Comparison of ENCODE assay signal across 13 cellular contexts in the genomic region with DNA sequence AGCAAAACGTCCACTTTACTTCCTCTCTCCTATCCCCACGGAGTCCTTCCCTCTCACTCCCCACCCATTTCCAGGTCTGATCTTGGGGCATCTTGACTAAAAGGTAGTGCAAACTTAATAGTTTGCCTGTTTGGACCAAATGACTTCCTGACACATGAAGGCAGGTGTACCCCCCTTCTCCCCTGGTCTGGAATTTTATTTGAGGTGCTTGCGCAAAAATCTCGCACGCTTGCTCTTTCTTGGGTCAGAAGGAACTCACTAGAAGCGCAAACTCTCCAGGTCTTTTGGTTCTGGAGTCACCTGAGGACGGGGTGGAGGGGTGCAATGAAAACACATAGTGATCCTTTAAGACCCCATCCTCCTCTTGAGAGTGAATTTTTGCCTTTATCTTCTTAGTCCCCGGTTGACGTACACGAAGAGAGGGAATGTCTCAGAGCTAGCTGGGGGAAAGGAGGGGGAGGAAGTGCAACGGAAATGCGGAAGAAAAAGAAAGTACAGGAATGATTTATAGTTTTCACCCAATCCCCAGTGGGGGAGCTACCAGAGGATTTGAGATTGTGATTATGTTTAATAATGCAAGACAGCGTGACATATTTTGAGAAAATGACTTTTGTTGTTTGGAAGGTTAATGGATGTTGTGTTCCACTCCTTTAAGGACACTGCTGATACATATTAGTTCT. TPM values are rescaled to one million over a fixed set of nuclear protein-coding genes. Genes with fewer than 3 reads are reported as not detected.
DNase-seq lines count a peak whose midpoint lies in the region; ATAC-seq, FAIRE-seq and TF ChIP-seq lines count a peak whose summit lies in the region.
"Had no signal": no experiment of that assay in that cellular context is flagged by ENCODE, and none has a peak within 500 bp of the region (broad histone marks: within the 10 kb centered on the region; RNA-seq: fewer than 3 reads in every experiment).

No MANE protein-coding gene starts in this region.

- peak; percentile 60 for DNase-seq in cerebellar cortex (ENCODE audit: low spot score)
- no peak for DNase-seq in keratinocyte (ENCODE audit: low read depth, low spot score)
- no peak for DNase-seq in MM.1S
- no peak for DNase-seq in T-helper 2 cell
- DNase-seq in effector CD8-positive, alpha-beta T cell (lab: John Stamatoyannopoulos, UW), result no peak
- DNase-seq: activated CD4-positive, alpha-beta T cell treated with anti-CD3 and anti-CD28 coated beads for 36 hours; left cardiac atrium; thyroid gland had no signal

- FAIRE-seq in keratinocyte (lab: Jason Lieb, UNC), result no peak
- FAIRE-seq: bronchial epithelial cell, RCC 7860 had no signal

- H3K27ac ChIP-seq in HUES6 (ENCODE audit: low read depth, low read length) (no peak overlapping the region), keratinocyte (ENCODE audit: control insufficient read depth, insufficient read depth, low read length) (no peak overlapping the region), subcutaneous abdominal adipose tissue (ENCODE audit: low read depth, low read length) (no peak overlapping the region), MM.1S (ENCODE audit: low read length) (no peak overlapping the region)
- H3K27ac ChIP-seq: thyroid gland had no signal

- no peaks in the 10 kb centered on the region for H3K79me2 ChIP-seq in keratinocyte (ENCODE audit: control insufficient read depth, insufficient read depth, low read length)
- no peaks in the 10 kb centered on the region for H3K79me2 ChIP-seq in MM.1S (ENCODE audit: low read length)

- H3K9me1 ChIP-seq in keratinocyte (ENCODE audit: control insufficient read depth, extremely low read depth, insufficient read depth, low read length), result no peaks in the 10 kb centered on the region

- no peaks in the 10 kb centered on the region for H3K9me2 ChIP-seq in MM.1S (replicated peaks; ENCODE audit: insufficient read depth, low read length)

- no peak for TF ChIP-seq CTCF in keratinocyte (optimal IDR thresholded peaks at IDR 0.05 in 1 of 3, IDR thresholded peaks at IDR 0.05 in 1 of 3, conservative IDR thresholded peaks at IDR 0.05 in 1 of 3; ENCODE audit: extremely low read depth in 1 of 3, insufficient read depth in 2 of 3, low read length in 3 of 3)
- TF ChIP-seq CTCF in MM.1S (IDR thresholded peaks at IDR 0.05; ENCODE audit: low read length), result no peak

- H3K4me3 ChIP-seq in HUES6 (ENCODE audit: low read depth, low read length), result peak overlapping the region; percentile 62
- no peak overlapping the region for H3K4me3 ChIP-seq in keratinocyte (ENCODE audit: control insufficient read depth in 2 of 3, extremely low read depth in 1 of 3, insufficient read depth in 2 of 3, low read depth in 1 of 3, low read length in 3 of 3)
- H3K4me3 ChIP-seq in subcutaneous abdominal adipose tissue (ENCODE audit: low read depth in 1 of 5, low read length in 5 of 5), result peak overlapping the region in 4 of 5 donors; percentile 47 to 54 (median 50)
- H3K4me3 ChIP-seq in MM.1S (ENCODE audit: low read length), result no peak overlapping the region

- no peaks in the 10 kb centered on the region for H4K20me1 ChIP-seq in keratinocyte (ENCODE audit: control insufficient read depth, extremely low read depth, insufficient read depth, low read length)
- no peaks in the 10 kb centered on the region for H4K20me1 ChIP-seq in MM.1S (ENCODE audit: insufficient read depth, low read length)

- H3K9ac ChIP-seq in HUES6 (ENCODE audit: low read length) (peak overlapping the region; percentile 9), keratinocyte (ENCODE audit: control insufficient read depth, extremely low read depth, insufficient read depth, low read length) (no peak overlapping the region), subcutaneous abdominal adipose tissue (ENCODE audit: low read length in 5 of 5) (peak overlapping the region in 1 of 5 donors; percentile 9), MM.1S (ENCODE audit: low read length) (no peak overlapping the region)

- H3K27me3 ChIP-seq in HUES6 (ENCODE audit: control insufficient read depth, insufficient read depth, low read length) (peaks cover 59% of the 10 kb centered on the region), keratinocyte (ENCODE audit: control insufficient read depth, extremely low read depth, insufficient read depth, low read length) (peaks cover 16% of the 10 kb centered on the region), subcutaneous abdominal adipose tissue (ENCODE audit: control insufficient read depth in 5 of 5, insufficient read depth in 4 of 5, low read length in 5 of 5) (peaks cover 0 to 14% (median 4%) of the 10 kb centered on the region in 5 donors), MM.1S (replicated peaks; ENCODE audit: insufficient read depth, low read length) (no peaks in the 10 kb centered on the region)
- H3K27me3 ChIP-seq: thyroid gland had no signal

- H3F3A ChIP-seq in MM.1S (ENCODE audit: insufficient read depth, low read length), result no peaks in the 10 kb centered on the region

- peak overlapping the region; percentile 49 for H2AFZ ChIP-seq in keratinocyte (ENCODE audit: control insufficient read depth, low read length)
- H2AFZ ChIP-seq in MM.1S (ENCODE audit: low read length), result no peak overlapping the region

- dilution Hi-C loops in keratinocyte (cut with MboI; ENCODE audit: extremely low pct_ligation_motif_present, low sequenced_read_pairs), result no loop called here

- H3K4me2 ChIP-seq in keratinocyte (ENCODE audit: control insufficient read depth, extremely low read depth, insufficient read depth, low read depth, low read length) (peak overlapping the region; percentile 27), MM.1S (ENCODE audit: low read depth, low read length) (no peak overlapping the region)

- H3K9me3 ChIP-seq in HUES6 (ENCODE audit: control insufficient read depth, insufficient read depth, low read depth, low read length) (no peaks in the 10 kb centered on the region), keratinocyte (ENCODE audit: control insufficient read depth, low read depth, low read length) (no peaks in the 10 kb centered on the region), subcutaneous abdominal adipose tissue (ENCODE audit: control insufficient read depth in 5 of 5, low read length in 5 of 5) (no peaks in the 10 kb centered on the region), MM.1S (replicated peaks; ENCODE audit: insufficient read depth, low read length) (no peaks in the 10 kb centered on the region)
- H3K9me3 ChIP-seq: thyroid gland had no signal

- H3K4me1 ChIP-seq in HUES6 (ENCODE audit: control insufficient read depth, insufficient read depth, low read length), result peaks cover 6% of the 10 kb centered on the region
- H3K4me1 ChIP-seq in keratinocyte (ENCODE audit: control insufficient read depth, extremely low read depth, insufficient read depth, low read length), result peaks cover 4% of the 10 kb centered on the region
- H3K4me1 ChIP-seq in subcutaneous abdominal adipose tissue (ENCODE audit: control insufficient read depth in 5 of 5, insufficient read depth in 5 of 5, low read length in 5 of 5), result peaks cover 0 to 27% (median 20%) of the 10 kb centered on the region in 5 donors
- peaks cover 3% of the 10 kb centered on the region; the same call in 1 of the 2 replicates for H3K4me1 ChIP-seq in MM.1S (ENCODE audit: low read length)
- H3K4me1 ChIP-seq: thyroid gland had no signal

- no peak for ATAC-seq in HG02763 (IDR thresholded peaks at IDR 0.05; ENCODE audit: unreplicated experiment)
- ATAC-seq: activated CD4-positive, alpha-beta T cell treated with anti-CD3 and anti-CD28 coated beads for 36 hours had no signal

- H3K36me3 ChIP-seq in HUES6 (ENCODE audit: control insufficient read depth, insufficient read depth, low read length) (no peaks in the 10 kb centered on the region), keratinocyte (ENCODE audit: control insufficient read depth in 2 of 2, extremely low read depth in 1 of 2, insufficient read depth in 2 of 2, low read length in 2 of 2) (no peaks in the 10 kb centered on the region), subcutaneous abdominal adipose tissue (ENCODE audit: control insufficient read depth in 5 of 5, insufficient read depth in 5 of 5, low read length in 5 of 5) (no peaks in the 10 kb centered on the region), MM.1S (replicated peaks; ENCODE audit: insufficient read depth, low read length) (no peaks in the 10 kb centered on the region)
- H3K36me3 ChIP-seq: thyroid gland had no signal

RNA-seq across cellular contexts. Expression of a gene that starts 4.9 kb away (rescaled TPM):
- polyA plus RNA-seq in keratinocyte, result not detected in 3 replicates
- polyA plus RNA-seq in keratinocyte (2011; ENCODE audit: low read depth), result not detected
- polyA plus RNA-seq in keratinocyte (2011; cell fraction: cytosol; rRNA removed), result not detected in 2 replicates
- polyA plus RNA-seq in keratinocyte (2011; cell fraction: nucleus; rRNA removed), result not detected in 2 replicates
- not detected in 2 replicates for polyA plus RNA-seq in keratinocyte (2012; ENCODE audit: low replicate concordance)
- not detected in 3 replicates for polyA minus RNA-seq in keratinocyte
- not detected for polyA minus RNA-seq in keratinocyte (2011; cell fraction: cytosol; rRNA and poly(A)+ RNA removed)
- polyA minus RNA-seq in keratinocyte (2011; cell fraction: nucleus; rRNA and poly(A)+ RNA removed), result not detected in 2 replicates

Comparison
In these comparisons a context has a peak if more than half of its experiments do, and no peak if none do; other contexts are left out.
1. H3K4me3 ChIP-seq: peak in HUES6 (single experiment) and subcutaneous abdominal adipose tissue (4 of 5); none in keratinocyte (0 of 3) and MM.1S (single experiment).